ENCODE assay signal across 26 cellular contexts in the genomic region with DNA sequence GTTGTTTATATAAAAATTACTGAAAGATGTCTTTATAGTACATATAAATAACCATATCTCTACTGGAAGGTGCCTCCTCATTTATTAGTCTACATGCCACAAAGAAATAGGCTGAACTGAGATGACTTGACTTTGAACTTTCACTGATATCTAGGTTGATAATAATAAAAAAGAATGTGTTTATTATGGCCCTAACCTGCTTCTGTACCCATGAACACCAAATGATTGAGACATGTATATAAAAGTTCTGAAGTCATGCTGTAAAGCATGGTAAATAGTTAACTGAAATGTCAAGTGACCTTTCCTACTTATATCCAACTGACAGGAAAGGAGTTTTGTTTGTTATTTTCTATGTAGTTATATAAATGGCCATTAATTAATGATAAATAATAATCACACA.
"Had no signal": no experiment of that assay in that cellular context is flagged by ENCODE, and none has a peak within 500 bp of the region (broad histone marks: within the 10 kb centered on the region; RNA-seq: fewer than 3 reads in every experiment).

No MANE protein-coding gene starts in this region.

- H3K9ac ChIP-seq: neural progenitor cell had no signal

- H3K4me3 ChIP-seq: heart left ventricle, left ventricle myocardium inferior, lung, neural progenitor cell, right atrium auricular region, right lobe of liver, stomach, testis, thyroid gland, upper lobe of right lung had no signal

- H3K9me3 ChIP-seq: neutrophil, right atrium auricular region, right lobe of liver, stomach, testis, thyroid gland, upper lobe of right lung had no signal

- H3K27me3 ChIP-seq: heart left ventricle, neural progenitor cell, neutrophil, right atrium auricular region, right lobe of liver, stomach, testis, thyroid gland, upper lobe of right lung had no signal

- DNase-seq: heart left ventricle; hypothalamus; immature natural killer cell; kidney; left ventricle myocardium inferior; midbrain; naive B cell; natural killer cell; nephron progenitor cell; occipital lobe; right lobe of liver; stimulated activated CD4-positive, alpha-beta T cell treated with anti-CD3 and anti-CD28 coated beads, Interleukin-12 subunit alpha, Interleukin-12 subunit beta, amount 100 ng/mL, for 4 hours; stimulated activated CD4-positive, alpha-beta T cell treated with anti-CD3 and anti-CD28 coated beads, Interleukin-15, amount 100 ng/mL, for 24 hours; stimulated activated CD4-positive, alpha-beta T cell treated with anti-CD3 and anti-CD28 coated beads, Interleukin-2, amount 100 ng/mL, for 24 hours; stimulated activated CD4-positive, alpha-beta T cell treated with anti-CD3 and anti-CD28 coated beads, Interleukin-4, amount 100 ng/mL, for 1 hour; stimulated activated naive B cell treated with anti-CD40 and anti-IgM and Interleukin-4, amounts not matched to agents 10 μg/mL and 1 μg/mL and 100 μg/mL, for 72 hours; stimulated activated naive CD8-positive, alpha-beta T cell treated with anti-CD3 and anti-CD28 coated beads, Interleukin-15, Interleukin-2, amounts not matched to agents 100 U/mL and 50 U/mL, for 24 hours; stomach; testis; thyroid gland; trophoblast cell; upper lobe of right lung had no signal

- H3K4me1 ChIP-seq: right lobe of liver, testis, upper lobe of right lung had no signal

- H3K36me3 ChIP-seq: heart left ventricle, left ventricle myocardium inferior, neural progenitor cell, neutrophil, right atrium auricular region, right lobe of liver, stomach, thyroid gland, upper lobe of right lung had no signal

- H3K27ac ChIP-seq: heart left ventricle, left ventricle myocardium inferior, neural progenitor cell, neutrophil, right atrium auricular region, right lobe of liver, stomach, testis, thyroid gland, upper lobe of right lung had no signal

- ATAC-seq: heart left ventricle; natural killer cell; right lobe of liver; stimulated activated naive B cell treated with anti-CD40 and anti-IgM and Interleukin-4, amounts not matched to agents 10 μg/mL and 1 μg/mL and 100 μg/mL, for 72 hours; stimulated activated naive CD8-positive, alpha-beta T cell treated with anti-CD3 and anti-CD28 coated beads, Interleukin-15, Interleukin-2, amounts not matched to agents 100 U/mL and 50 U/mL, for 24 hours; upper lobe of right lung had no signal
